9 cellular contexts compared by ENCODE assay signal in the genomic region with DNA sequence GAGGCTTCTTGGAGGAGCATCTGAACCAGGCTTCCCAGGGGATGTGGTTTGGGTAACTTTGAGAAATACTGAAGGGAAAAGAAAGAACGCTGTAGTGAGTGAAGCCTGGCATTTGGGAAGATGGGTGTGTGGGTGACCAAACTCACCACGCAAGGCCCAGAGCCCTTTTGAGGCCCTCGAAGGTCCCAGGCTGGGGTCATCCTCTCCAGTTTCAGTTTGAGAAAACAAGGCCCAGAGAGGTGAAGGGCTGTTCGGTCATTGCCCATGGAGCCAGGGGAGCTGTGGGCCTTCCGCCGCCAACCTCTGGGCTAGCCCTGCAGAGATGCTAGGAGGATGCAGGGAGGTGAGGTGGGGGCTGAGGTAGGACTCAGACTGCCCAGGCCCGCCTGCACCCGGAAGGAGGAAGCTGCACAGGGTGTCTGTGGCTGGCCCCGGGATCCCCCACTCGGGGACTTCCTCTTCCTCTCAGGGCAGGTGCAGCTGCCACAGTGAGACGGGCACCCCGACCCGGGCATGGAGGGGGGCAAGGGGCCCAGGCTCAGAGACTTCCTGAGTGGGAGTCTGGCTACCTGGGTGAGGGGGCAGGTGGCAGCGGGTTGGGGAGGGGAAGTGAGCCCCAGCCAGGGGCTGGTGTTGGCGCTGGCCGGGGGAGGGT. TPM values are rescaled to one million over a fixed set of nuclear protein-coding genes. Genes with fewer than 3 reads are reported as not detected.
A peak's percentile ranks its signal among the peaks of the same experiment; 100 is the strongest.
DNase-seq lines count a peak whose midpoint lies in the region; ATAC-seq and TF ChIP-seq lines count a peak whose summit lies in the region.
"Had no signal": no experiment of that assay in that cellular context is flagged by ENCODE, and none has a peak within 500 bp of the region (broad histone marks: within the 10 kb centered on the region; RNA-seq: fewer than 3 reads in every experiment).

A gene with protein sequence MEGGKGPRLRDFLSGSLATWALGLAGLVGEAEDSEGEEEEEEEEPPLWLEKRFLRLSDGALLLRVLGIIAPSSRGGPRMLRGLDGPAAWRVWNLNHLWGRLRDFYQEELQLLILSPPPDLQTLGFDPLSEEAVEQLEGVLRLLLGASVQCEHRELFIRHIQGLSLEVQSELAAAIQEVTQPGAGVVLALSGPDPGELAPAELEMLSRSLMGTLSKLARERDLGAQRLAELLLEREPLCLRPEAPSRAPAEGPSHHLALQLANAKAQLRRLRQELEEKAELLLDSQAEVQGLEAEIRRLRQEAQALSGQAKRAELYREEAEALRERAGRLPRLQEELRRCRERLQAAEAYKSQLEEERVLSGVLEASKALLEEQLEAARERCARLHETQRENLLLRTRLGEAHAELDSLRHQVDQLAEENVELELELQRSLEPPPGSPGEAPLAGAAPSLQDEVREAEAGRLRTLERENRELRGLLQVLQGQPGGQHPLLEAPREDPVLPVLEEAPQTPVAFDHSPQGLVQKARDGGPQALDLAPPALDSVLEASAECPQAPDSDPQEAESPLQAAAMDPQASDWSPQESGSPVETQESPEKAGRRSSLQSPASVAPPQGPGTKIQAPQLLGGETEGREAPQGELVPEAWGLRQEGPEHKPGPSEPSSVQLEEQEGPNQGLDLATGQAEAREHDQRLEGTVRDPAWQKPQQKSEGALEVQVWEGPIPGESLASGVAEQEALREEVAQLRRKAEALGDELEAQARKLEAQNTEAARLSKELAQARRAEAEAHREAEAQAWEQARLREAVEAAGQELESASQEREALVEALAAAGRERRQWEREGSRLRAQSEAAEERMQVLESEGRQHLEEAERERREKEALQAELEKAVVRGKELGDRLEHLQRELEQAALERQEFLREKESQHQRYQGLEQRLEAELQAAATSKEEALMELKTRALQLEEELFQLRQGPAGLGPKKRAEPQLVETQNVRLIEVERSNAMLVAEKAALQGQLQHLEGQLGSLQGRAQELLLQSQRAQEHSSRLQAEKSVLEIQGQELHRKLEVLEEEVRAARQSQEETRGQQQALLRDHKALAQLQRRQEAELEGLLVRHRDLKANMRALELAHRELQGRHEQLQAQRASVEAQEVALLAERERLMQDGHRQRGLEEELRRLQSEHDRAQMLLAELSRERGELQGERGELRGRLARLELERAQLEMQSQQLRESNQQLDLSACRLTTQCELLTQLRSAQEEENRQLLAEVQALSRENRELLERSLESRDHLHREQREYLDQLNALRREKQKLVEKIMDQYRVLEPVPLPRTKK (N-terminal part only) (plus strand): TSS at position 451 of the 655 bp plus-strand sequence. CDS start 63 bp downstream, at position 514.

- H3K4me3 ChIP-seq in colonic mucosa (peak within 1 kb of the TSS; percentile 19), trophoblast cell (ENCODE audit: low read depth, low read length) (no peak within 1 kb of the TSS)
- H3K4me3 ChIP-seq: SK-N-MC had no signal

- no peak within 1 kb of the TSS for H3K23ac ChIP-seq in trophoblast cell (ENCODE audit: low read length)

- H3K4me1 ChIP-seq in colonic mucosa (peaks cover 11% of the 10 kb centered on the region), trophoblast cell (ENCODE audit: control insufficient read depth in 1 of 2, insufficient read depth in 2 of 2, low read length in 2 of 2) (peaks cover 6 to 10% of the 10 kb centered on the region in 2 experiments)

- H3K79me1 ChIP-seq in trophoblast cell (ENCODE audit: low read length) = peaks cover 6% of the 10 kb centered on the region

- H3K36me3 Mint-ChIP-seq in activated B cell treated with CpG ODN at 0.5 μM for 24 hours (ENCODE audit: low read depth) (peaks cover 33% of the 10 kb centered on the region), chondrocyte (ENCODE audit: low read depth) (no peaks in the 10 kb centered on the region)

- no peaks in the 10 kb centered on the region for H3K9me3 ChIP-seq in colonic mucosa
- H3K9me3 ChIP-seq in trophoblast cell (ENCODE audit: insufficient read depth, low read depth, low read length) = peaks cover 3% of the 10 kb centered on the region

- no peak within 1 kb of the TSS for H4K12ac ChIP-seq in trophoblast cell (ENCODE audit: low read depth, low read length)

- peak within 1 kb of the TSS; percentile 75 for H4K8ac ChIP-seq in trophoblast cell (ENCODE audit: low read depth, low read length)

- peak within 1 kb of the TSS; percentile 94 for H3K27ac Mint-ChIP-seq in activated B cell treated with CpG ODN at 0.5 μM for 24 hours
- no peak within 1 kb of the TSS for H3K27ac Mint-ChIP-seq in chondrocyte (ENCODE audit: unreplicated experiment)

- no peak within 1 kb of the TSS for H2BK5ac ChIP-seq in trophoblast cell (ENCODE audit: low read depth, low read length, poor library complexity)

- peak within 1 kb of the TSS; percentile 27 for H3K18ac ChIP-seq in trophoblast cell (ENCODE audit: low read length)

- no peaks in the 10 kb centered on the region for H3K9me3 Mint-ChIP-seq in activated B cell treated with CpG ODN at 0.5 μM for 24 hours
- no peaks in the 10 kb centered on the region for H3K9me3 Mint-ChIP-seq in chondrocyte (ENCODE audit: low read depth)

- no peaks in the 10 kb centered on the region for H3K27me3 Mint-ChIP-seq in activated B cell treated with CpG ODN at 0.5 μM for 24 hours
- H3K27me3 Mint-ChIP-seq in chondrocyte (ENCODE audit: low read depth) = no peaks in the 10 kb centered on the region

- peak; percentile 82 for DNase-seq in activated B cell treated with CpG ODN at 0.5 μM for 24 hours
- peak; percentile 70 for DNase-seq in colonic mucosa
- DNase-seq in trophoblast cell = no peak
- no peak for DNase-seq in chondrocyte (ENCODE audit: low spot score)
- DNase-seq in hepatic stellate cell (ENCODE audit: low spot score) = no peak

- no peak within 1 kb of the TSS for H3K4ac ChIP-seq in trophoblast cell (ENCODE audit: low read depth, low read length)

- peak within 1 kb of the TSS; percentile 52 for H2AFZ ChIP-seq in trophoblast cell (ENCODE audit: insufficient read depth, low read length, poor library complexity)

- POLR2A ChIA-PET in activated B cell treated with CpG ODN at 0.5 μM for 24 hours (lab: Charles Lee) = interaction anchor here (0.6 to 5.3 kb wide), 16 partner anchors 8 to 512 kb away, joined by 3 to 94 read pairs (median 4); a partner anchor contains a TSS

- no peak within 1 kb of the TSS for H2AK5ac ChIP-seq in trophoblast cell (ENCODE audit: low read length)

- intact Hi-C loops in activated B cell treated with CpG ODN at 0.5 μM for 24 hours (cut with micrococcal nuclease) (loop anchor here (1.0 to 2.0 kb wide), 6 partner anchors 15 to 99 kb away; a partner anchor contains a TSS), colonic mucosa (cut with DNase I) (no loop called here)

- H2BK12ac ChIP-seq in trophoblast cell (ENCODE audit: low read length) = no peak within 1 kb of the TSS

- H3K4me1 Mint-ChIP-seq in activated B cell treated with CpG ODN at 0.5 μM for 24 hours = peaks cover 65% of the 10 kb centered on the region
- peaks cover 7% of the 10 kb centered on the region for H3K4me1 Mint-ChIP-seq in chondrocyte (ENCODE audit: low read depth)

- H3K79me2 ChIP-seq in trophoblast cell (ENCODE audit: control insufficient read depth, insufficient read depth, low read length, poor library complexity) = peaks cover 2% of the 10 kb centered on the region

- ATAC-seq in HG03457 (IDR thresholded peaks at IDR 0.05; ENCODE audit: unreplicated experiment) = peak; percentile 31
- ATAC-seq in activated B cell treated with CpG ODN at 0.5 μM for 24 hours (ENCODE audit: low read depth) = peak; percentile 66
- ATAC-seq in GM18858 (IDR thresholded peaks at IDR 0.05; ENCODE audit: unreplicated experiment) = no peak

- H3K4me2 ChIP-seq in trophoblast cell (ENCODE audit: low read length) = peak within 1 kb of the TSS; percentile 47

- no peaks in the 10 kb centered on the region for H3K27me3 ChIP-seq in colonic mucosa
- no peaks in the 10 kb centered on the region for H3K27me3 ChIP-seq in trophoblast cell (ENCODE audit: insufficient read depth, low read length)

- H3K4me3 Mint-ChIP-seq in activated B cell treated with CpG ODN at 0.5 μM for 24 hours (peak within 1 kb of the TSS; percentile 90), chondrocyte (ENCODE audit: unreplicated experiment) (no peak within 1 kb of the TSS)

- peak within 1 kb of the TSS; percentile 51 to 53 for H3K9ac ChIP-seq in colonic mucosa (ENCODE audit: low read depth in 2 of 2, low read length in 2 of 2)
- no peak within 1 kb of the TSS for H3K9ac ChIP-seq in trophoblast cell (ENCODE audit: low read length)

- H3K27ac ChIP-seq in colonic mucosa (no peak within 1 kb of the TSS), trophoblast cell (ENCODE audit: low read depth, low read length) (no peak within 1 kb of the TSS)
- H3K27ac ChIP-seq: SK-N-MC had no signal

- no peak within 1 kb of the TSS for H4K91ac ChIP-seq in trophoblast cell (ENCODE audit: low read depth, low read length)

- TF ChIP-seq POLR2A in GM19099 (IDR thresholded peaks at IDR 0.05; ENCODE audit: extremely low read depth, insufficient read length, low read depth) = peak; percentile 70

- CTCF ChIA-PET in activated B cell treated with CpG ODN at 0.5 μM for 24 hours (lab: Charles Lee) = interaction anchor here (0.8 to 9.2 kb wide), 4 partner anchors 9 to 36 kb away, joined by 3 to 69 read pairs (median 4); a partner anchor contains a TSS

- no peak within 1 kb of the TSS for H2BK120ac ChIP-seq in trophoblast cell (ENCODE audit: insufficient read depth, low read length, poor library complexity)

- H3K14ac ChIP-seq in trophoblast cell (ENCODE audit: low read length) = no peak within 1 kb of the TSS

- H3K36me3 ChIP-seq in colonic mucosa = no peaks in the 10 kb centered on the region
- no peaks in the 10 kb centered on the region for H3K36me3 ChIP-seq in trophoblast cell (ENCODE audit: control insufficient read depth in 1 of 2, insufficient read depth in 2 of 2, low read length in 2 of 2)

- TF ChIP-seq CTCF in activated B cell treated with CpG ODN at 0.5 μM for 24 hours (IDR thresholded peaks at IDR 0.05) (no peak), colonic mucosa (IDR thresholded peaks at IDR 0.05) (no peak), chondrocyte (IDR thresholded peaks at IDR 0.05) (no peak)

- WGBS in trophoblast cell (ENCODE audit: extremely low coverage, insufficient coverage, insufficient read length) = no CpG with 5 or more reads among the region's 16 CpGs

RNA-seq across cellular contexts. Expression of the gene that starts here (rescaled TPM):
- total RNA-seq in activated B cell treated with CpG ODN at 0.5 μM for 24 hours (180 and 201 TPM in 2 replicates), colonic mucosa (10 to 100 TPM; 15.0 to 52.2 TPM), chondrocyte (0.82 to 1.3 TPM (median 0.99 TPM) in 3 replicates)
- 1.8 and 2.0 TPM in 2 replicates for polyA plus RNA-seq in trophoblast cell (2013)

Comparison
In these comparisons a context has a peak if more than half of its experiments do, and no peak if none do; other contexts are left out.
1. DNase-seq: peak in activated B cell treated with CpG ODN at 0.5 μM for 24 hours (single experiment) and colonic mucosa (single experiment); none in trophoblast cell (0 of 2), chondrocyte (single experiment) and hepatic stellate cell (single experiment).